In genomic region chr19:3060852-3061182, GRCh38 we compare ENCODE assay signal across 9 cellular contexts. TPM values are rescaled to one million over a fixed set of nuclear protein-coding genes. Genes with fewer than 3 reads are reported as not detected.
DNase-seq lines count a peak whose midpoint lies in the region; ATAC-seq and TF ChIP-seq lines count a peak whose summit lies in the region.
"Had no signal": no experiment of that assay in that cellular context is flagged by ENCODE, and none has a peak within 500 bp of the region (broad histone marks: within the 10 kb centered on the region; RNA-seq: fewer than 3 reads in every experiment).

No MANE protein-coding gene starts in this region.

- H4K91ac ChIP-seq in trophoblast cell (ENCODE audit: low read depth, low read length), result no peak overlapping the region

- H2BK5ac ChIP-seq in trophoblast cell (ENCODE audit: low read depth, low read length, poor library complexity), result no peak overlapping the region

- H3K27ac ChIP-seq in DND-41 (ENCODE audit: low read length) (peak overlapping the region; percentile 84), SJSA1 (peak overlapping the region; percentile 85), esophagus squamous epithelium (peak overlapping the region; percentile 96 to 100 (median 99)), trophoblast cell (ENCODE audit: low read depth, low read length) (no peak overlapping the region)

- H3K18ac ChIP-seq in trophoblast cell (ENCODE audit: low read length), result peak overlapping the region; percentile 89

- H3K23ac ChIP-seq in trophoblast cell (ENCODE audit: low read length), result no peak overlapping the region

- H2AK5ac ChIP-seq in trophoblast cell (ENCODE audit: low read length), result peak overlapping the region; percentile 5

- H3K79me2 ChIP-seq in DND-41 (ENCODE audit: insufficient read depth, low read length) (peaks cover 62% of the 10 kb centered on the region), trophoblast cell (ENCODE audit: control insufficient read depth, insufficient read depth, low read length, poor library complexity) (peaks cover 5% of the 10 kb centered on the region)

- no peak for ATAC-seq in DND-41 (ENCODE audit: insufficient read depth, low read depth)
- ATAC-seq in HG03139 (IDR thresholded peaks at IDR 0.05; ENCODE audit: unreplicated experiment), result no peak
- no peak for ATAC-seq in GM21526 (IDR thresholded peaks at IDR 0.05; ENCODE audit: low FRiP score, unreplicated experiment)

- H4K20me1 ChIP-seq in DND-41 (ENCODE audit: insufficient read depth, low read length), result peaks cover 47% of the 10 kb centered on the region

- no peak overlapping the region for H2BK12ac ChIP-seq in trophoblast cell (ENCODE audit: low read length)

- TF ChIP-seq CTCF in DND-41 (IDR thresholded peaks at IDR 0.05; ENCODE audit: borderline replicate concordance, extremely low read depth, low read length, poor library complexity, severe bottlenecking) (no peak), esophagus squamous epithelium (IDR thresholded peaks at IDR 0.05) (no peak)

- peak overlapping the region; percentile 96 for H3K14ac ChIP-seq in trophoblast cell (ENCODE audit: low read length)

- H3K36me3 ChIP-seq in DND-41 (ENCODE audit: insufficient read depth, low read length) (peaks cover 56% of the 10 kb centered on the region), SJSA1 (peaks cover 48% of the 10 kb centered on the region), esophagus squamous epithelium (peaks cover 5 to 43% (median 6%) of the 10 kb centered on the region in 3 donors), trophoblast cell (ENCODE audit: control insufficient read depth in 1 of 2, insufficient read depth in 2 of 2, low read length in 2 of 2) (peaks cover 28 to 32% of the 10 kb centered on the region in 2 experiments)

- H3K9me3 ChIP-seq in DND-41 (ENCODE audit: insufficient read depth, low read length, severe bottlenecking), result no peaks in the 10 kb centered on the region
- no peaks in the 10 kb centered on the region for H3K9me3 ChIP-seq in SJSA1 (replicated peaks)
- no peaks in the 10 kb centered on the region for H3K9me3 ChIP-seq in esophagus squamous epithelium
- peaks cover under 1% of the 10 kb centered on the region for H3K9me3 ChIP-seq in trophoblast cell (ENCODE audit: insufficient read depth, low read depth, low read length)

- H4K12ac ChIP-seq in trophoblast cell (ENCODE audit: low read depth, low read length), result no peak overlapping the region

- no peak overlapping the region for H3K4ac ChIP-seq in trophoblast cell (ENCODE audit: low read depth, low read length)

- intact Hi-C loops in esophagus squamous epithelium (cut with DNase I), result no loop called here

- TF ChIP-seq POLR2A in esophagus squamous epithelium (IDR thresholded peaks at IDR 0.05), result no peak

- H2BK120ac ChIP-seq in trophoblast cell (ENCODE audit: insufficient read depth, low read length, poor library complexity), result peak overlapping the region; percentile 44

- H3K27me3 ChIP-seq in DND-41 (ENCODE audit: insufficient read depth, low read length, poor library complexity) (no peaks in the 10 kb centered on the region), SJSA1 (replicated peaks) (no peaks in the 10 kb centered on the region), esophagus squamous epithelium (no peaks in the 10 kb centered on the region), trophoblast cell (ENCODE audit: insufficient read depth, low read length) (no peaks in the 10 kb centered on the region)

- H3K79me1 ChIP-seq in trophoblast cell (ENCODE audit: low read length), result peaks cover 10% of the 10 kb centered on the region

- peak overlapping the region; percentile 99 for H3K9ac ChIP-seq in DND-41 (ENCODE audit: low read depth, low read length)
- H3K9ac ChIP-seq in trophoblast cell (ENCODE audit: low read length), result no peak overlapping the region

- WGBS in esophagus squamous epithelium, 2 donors, result 25% methylated on average over 4 to 5 of the region's 5 CpGs
- WGBS in trophoblast cell (ENCODE audit: extremely low coverage, insufficient coverage, insufficient read length), result no CpG with 5 or more reads among the region's 5 CpGs

- H3K4me3 ChIP-seq in DND-41 (ENCODE audit: low read depth in 1 of 2, low read length in 2 of 2) (peak overlapping the region; percentile 77 to 85; a peak in 3 of 4 replicates), SJSA1 (peak overlapping the region; percentile 76), esophagus squamous epithelium (peak overlapping the region; percentile 74 to 96 (median 89)), trophoblast cell (ENCODE audit: low read depth, low read length) (peak overlapping the region; percentile 74)

- H3K4me1 ChIP-seq in DND-41 (ENCODE audit: insufficient read depth, low read length), result peaks cover 46% of the 10 kb centered on the region
- H3K4me1 ChIP-seq in SJSA1 (replicated peaks), result peaks cover 79% of the 10 kb centered on the region
- H3K4me1 ChIP-seq in esophagus squamous epithelium, result peaks cover 49 to 80% (median 58%) of the 10 kb centered on the region in 3 donors
- peaks cover 9 to 13% of the 10 kb centered on the region in 2 experiments for H3K4me1 ChIP-seq in trophoblast cell (ENCODE audit: control insufficient read depth in 1 of 2, insufficient read depth in 2 of 2, low read length in 2 of 2)

- H2AFZ ChIP-seq in DND-41 (ENCODE audit: low read depth, low read length) (no peak overlapping the region), trophoblast cell (ENCODE audit: insufficient read depth, low read length, poor library complexity) (no peak overlapping the region)

- peak overlapping the region; percentile 74 for H3K4me2 ChIP-seq in DND-41 (ENCODE audit: insufficient read depth, low read length)
- H3K4me2 ChIP-seq in trophoblast cell (ENCODE audit: low read length), result peak overlapping the region; percentile 93

- DNase-seq in DND-41 (no peak), SJSA1 (ENCODE audit: low read depth in 1 of 2, low spot score in 2 of 2) (peak in 1 of 2 experiments; percentile 53), esophagus squamous epithelium (lab: John Stamatoyannopoulos, UW) (no peak), trophoblast cell (no peak), putamen (ENCODE audit: low spot score) (no peak), RPMI8226 (no peak)
- DNase-seq: NCI-H524 treated with DMSO at 0.1 percent for 48 hours had no signal

- H4K8ac ChIP-seq in trophoblast cell (ENCODE audit: low read depth, low read length), result peak overlapping the region; percentile 92

RNA-seq across cellular contexts. Expression of gene TLE5, which starts 1.5 kb away (rescaled TPM):
- 530 and 694 TPM in 2 replicates for total RNA-seq in SJSA1 (2014; rRNA removed; shearing (Covaris generic))
- 100 to 1,000 TPM; 141 to 433 (median 298) TPM for total RNA-seq in esophagus squamous epithelium
- polyA plus RNA-seq in trophoblast cell (2013), result 183 and 188 TPM in 2 replicates

RNA-seq across cellular contexts. Expression of gene TLE2, which starts 31.7 kb away (rescaled TPM):
- total RNA-seq in SJSA1 (2014; rRNA removed; shearing (Covaris generic)), result 19.2 and 19.9 TPM in 2 replicates
- total RNA-seq in esophagus squamous epithelium, result 10 to 100 TPM in 1 of 4 donors, 1 to 10 TPM in 3; 5.4 to 22.7 (median 7.6) TPM
- polyA plus RNA-seq in trophoblast cell (2013), result 1.2 and 1.4 TPM in 2 replicates

RNA-seq across cellular contexts. Expression of gene GNA11, which starts 33.3 kb away (rescaled TPM):
- total RNA-seq in SJSA1 (2014; rRNA removed; shearing (Covaris generic)), result 100 and 135 TPM in 2 replicates
- total RNA-seq in esophagus squamous epithelium, result 10 to 100 TPM; 21.2 to 39.7 (median 34.0) TPM
- polyA plus RNA-seq in trophoblast cell (2013), result 41.4 and 43.4 TPM in 2 replicates
